In genomic region chr17:60817187-60817586, GRCh38 we compare ENCODE assay signal across 12 cellular contexts.
A peak's percentile ranks its signal among the peaks of the same experiment; 100 is the strongest.
DNase-seq lines count a peak whose midpoint lies in the region; ATAC-seq, FAIRE-seq and TF ChIP-seq lines count a peak whose summit lies in the region.
"Had no signal": no experiment of that assay in that cellular context is flagged by ENCODE, and none has a peak within 500 bp of the region (broad histone marks: within the 10 kb centered on the region; RNA-seq: fewer than 3 reads in every experiment).

No MANE protein-coding gene starts in this region.

- CTCF ChIA-PET in A549 (lab: Yijun Ruan, JAX), result interaction anchor here (1.0 to 1.4 kb wide), 3 partner anchors 8 to 96 kb away, joined by 3 to 4 read pairs (median 3); no protein-coding TSS in a partner anchor

- in situ Hi-C loops in astrocyte of the cerebellum (cut with HindIII; ENCODE audit: low sequenced_read_pairs), result no loop called here

- no peak overlapping the region for H4K5ac ChIP-seq in mesendoderm (ENCODE audit: low read length)

- H3K79me2 ChIP-seq in mesendoderm (ENCODE audit: control insufficient read depth, insufficient read depth, low read length), result no peaks in the 10 kb centered on the region

- no peak for TF ChIP-seq POLR2A in A549 (IDR thresholded peaks at IDR 0.05; ENCODE audit: low read length)

- no peak overlapping the region for H2BK5ac ChIP-seq in mesendoderm (ENCODE audit: low read length)

- no peak overlapping the region for H3K27ac ChIP-seq in A549
- H3K27ac ChIP-seq in foreskin keratinocyte, result no peak overlapping the region
- no peak overlapping the region for H3K27ac ChIP-seq in mesendoderm (ENCODE audit: low read depth, low read length)
- H3K27ac ChIP-seq: ascending aorta, transverse colon had no signal

- H3K9ac ChIP-seq in mesendoderm (ENCODE audit: low read length), result no peak overlapping the region

- H2BK120ac ChIP-seq in mesendoderm (ENCODE audit: low read depth, low read length), result no peak overlapping the region

- no peak overlapping the region for H3K23ac ChIP-seq in mesendoderm (ENCODE audit: low read length)

- no peak for TF ChIP-seq EP300 in A549 (IDR thresholded peaks at IDR 0.05)

- TF ChIP-seq CTCF in A549 (IDR thresholded peaks at IDR 0.05) (no peak), astrocyte of the cerebellum (IDR thresholded peaks at IDR 0.05; ENCODE audit: low read depth, low read length, missing control alignments) (no peak), foreskin keratinocyte (conservative IDR thresholded peaks at IDR 0.05) (no peak)

- H2BK15ac ChIP-seq in mesendoderm (replicated peaks; ENCODE audit: low read depth), result no peak overlapping the region

- H3K4me3 ChIP-seq in A549 (no peak overlapping the region), astrocyte of the cerebellum (ENCODE audit: low read depth, low read length) (no peak overlapping the region), mesendoderm (ENCODE audit: low read length) (no peak overlapping the region)
- H3K4me3 ChIP-seq: ascending aorta, transverse colon had no signal

- peak; percentile 97 for FAIRE-seq in A549 (lab: Jason Lieb, UNC)
- FAIRE-seq: A204.1 had no signal

- H3K4me2 ChIP-seq in A549, result peak overlapping the region; percentile 11; the same call in 1 of the 3 replicates
- H3K4me2 ChIP-seq in mesendoderm (ENCODE audit: low read length), result no peak overlapping the region

- H3K36me3 ChIP-seq in mesendoderm (ENCODE audit: control insufficient read depth, insufficient read depth, low read length), result no peaks in the 10 kb centered on the region
- H3K36me3 ChIP-seq: ascending aorta, transverse colon had no signal

- POLR2A ChIA-PET in A549 (lab: Yijun Ruan, JAX), result no interaction called here

- no peaks in the 10 kb centered on the region for H3K79me1 ChIP-seq in mesendoderm (ENCODE audit: low read length)

- H3K4ac ChIP-seq in mesendoderm (ENCODE audit: low read depth, low read length), result no peak overlapping the region

- DNase-seq in A549 (ENCODE audit: low read depth in 1 of 2, low spot score in 1 of 2), result peak in 1 of 2 experiments; percentile 45
- DNase-seq in HPDE6-E6E7 (ENCODE audit: extremely low spot score), result peak; percentile 22
- peak; percentile 69 for DNase-seq in astrocyte of the cerebellum (ENCODE audit: low read depth)
- peak; percentile 70 to 86 for DNase-seq in foreskin keratinocyte
- no peak for DNase-seq in NCI-H2029 treated with DMSO at 0.1 percent for 48 hours (lab: John Stamatoyannopoulos, UW)
- DNase-seq in anterior cingulate cortex (lab: John Stamatoyannopoulos, UW), result no peak
- no peak for DNase-seq in DMS53 treated with DMSO at 0.1 percent for 48 hours (lab: John Stamatoyannopoulos, UW; ENCODE audit: unreplicated experiment)
- DNase-seq in mesendoderm, result no peak
- DNase-seq: NCI-H446 treated with DMSO at 0.1 percent for 48 hours, transverse colon had no signal

- H3K56ac ChIP-seq in mesendoderm (ENCODE audit: low read length), result no peak overlapping the region

- TF ChIP-seq RAD21 in A549 (conservative IDR thresholded peaks at IDR 0.05 in 1 of 2, IDR thresholded peaks at IDR 0.05 in 1 of 2), result no peak

- no peak overlapping the region for H4K8ac ChIP-seq in mesendoderm (ENCODE audit: low read depth, low read length)

- H3K4me1 ChIP-seq in A549, result peaks cover 7% of the 10 kb centered on the region; the same call in 1 of the 3 replicates
- peaks cover 11% of the 10 kb centered on the region for H3K4me1 ChIP-seq in foreskin keratinocyte
- H3K4me1 ChIP-seq in mesendoderm (ENCODE audit: control insufficient read depth, low read depth, low read length), result no peaks in the 10 kb centered on the region
- H3K4me1 ChIP-seq: ascending aorta, transverse colon had no signal

- H3K9me3 ChIP-seq in A549, result 0 out of 3 replicates have a peak, but pooled peaks cover 6% of the 10 kb centered on the region

- no peak overlapping the region for H3K18ac ChIP-seq in mesendoderm (ENCODE audit: low read length)

- H2AK5ac ChIP-seq in mesendoderm (ENCODE audit: low read length), result no peak overlapping the region

- ATAC-seq in A549, result peak; percentile 62 to 68; a peak in 5 of 6 replicates
- ATAC-seq in foreskin keratinocyte, result peak; percentile 76

- no peaks in the 10 kb centered on the region for H3K27me3 ChIP-seq in foreskin keratinocyte
- no peaks in the 10 kb centered on the region for H3K27me3 ChIP-seq in mesendoderm (ENCODE audit: insufficient read depth, low read length, poor library complexity)
- H3K27me3 ChIP-seq: ascending aorta, transverse colon had no signal

- 22% methylated on average over 1 of the region's 1 CpG for WGBS in A549 (ENCODE audit: missing lambda C conversion rate)
- WGBS in mesendoderm (ENCODE audit: extremely low coverage, insufficient coverage, low lambda C conversion rate), result no CpG with 5 or more reads among the region's 1 CpG

TF ChIP-seq in A549, 52 proteins besides CTCF, POLR2A, EP300 and RAD21:
- no peak for TF ChIP-seq FOSL2 (IDR thresholded peaks at IDR 0.05)
- peak; percentile 40 for TF ChIP-seq FOSL2 (CRISPR knock-in tag; IDR thresholded peaks at IDR 0.05)
- TF ChIP-seq TFCP2L1 (CRISPR knock-in tag; IDR thresholded peaks at IDR 0.05), result no peak

Comparison
In these comparisons a context has a peak if more than half of its experiments do, and no peak if none do; other contexts are left out.
1. DNase-seq: peak in HPDE6-E6E7 (single experiment), astrocyte of the cerebellum (single experiment) and foreskin keratinocyte (2 of 2); none in NCI-H2029 treated with DMSO at 0.1 percent for 48 hours (single experiment), anterior cingulate cortex (0 of 58), DMS53 treated with DMSO at 0.1 percent for 48 hours (single experiment) and mesendoderm (single experiment).